In genomic region chr16:15643453-15644305, GRCh38 we compare ENCODE assay signal across 8 cellular contexts. TPM values are rescaled to one million over a fixed set of nuclear protein-coding genes. Genes with fewer than 3 reads are reported as not detected.
DNase-seq lines count a peak whose midpoint lies in the region; ATAC-seq and TF ChIP-seq lines count a peak whose summit lies in the region.

No MANE protein-coding gene starts in this region.

- no peaks in the 10 kb centered on the region for H3K27me3 Mint-ChIP-seq in CD4-positive, alpha-beta memory T cell
- no peaks in the 10 kb centered on the region for H3K27me3 Mint-ChIP-seq in activated CD4-positive, alpha-beta T cell treated with anti-CD3 and anti-CD28 coated beads, Interleukin-2, amount 10 ng/mL, durations not matched to agents 24 days and 14 days

- peak; percentile 42 for TF ChIP-seq CTCF in epithelial cell of esophagus (IDR thresholded peaks at IDR 0.05; ENCODE audit: insufficient read depth, low read depth, low read length, missing control alignments)
- TF ChIP-seq CTCF in mucosa of descending colon (IDR thresholded peaks at IDR 0.05), result peak; percentile 24

- no peaks in the 10 kb centered on the region for H3K27me3 ChIP-seq in CD4-positive, alpha-beta memory T cell (ENCODE audit: insufficient read depth, low read length)
- H3K27me3 ChIP-seq in H7 (ENCODE audit: control insufficient read depth, insufficient read depth, low read length), result no peaks in the 10 kb centered on the region
- no peaks in the 10 kb centered on the region for H3K27me3 ChIP-seq in aorta (ENCODE audit: control insufficient read depth in 1 of 2, insufficient read depth in 2 of 2, low read length in 1 of 2)

- intact Hi-C loops in CD4-positive, alpha-beta memory T cell (cut with micrococcal nuclease), result loop anchor here (1.0 to 5.0 kb wide), 2 partner anchors 29 to 244 kb away; partner anchors contain the start of gene CEP20
- intact Hi-C loops in activated CD4-positive, alpha-beta T cell treated with anti-CD3 and anti-CD28 coated beads, Interleukin-2, amount 10 ng/mL, durations not matched to agents 24 days and 14 days (cut with micrococcal nuclease), result loop anchor here (1.0 to 5.0 kb wide), 6 partner anchors 8 to 1011 kb away; partner anchors contain the start of genes BFAR, CEP20 and PARN
- intact Hi-C loops in mucosa of descending colon (cut with DNase I, micrococcal nuclease) (no loop called here), aorta (cut with DNase I) (loop anchor here in 1 of 2 donors (5.0 kb wide), 1 partner anchor 549 kb away; no protein-coding TSS in a partner anchor)

- CTCF ChIA-PET in CD4-positive, alpha-beta memory T cell (lab: Charles Lee; ENCODE audit: partially characterized antibody), result interaction anchor here (0.9 to 4.7 kb wide), 12 partner anchors 9 to 217 kb away, joined by 3 to 31 read pairs (median 15); no protein-coding TSS in a partner anchor

- no peaks in the 10 kb centered on the region for H3K9me3 ChIP-seq in CD4-positive, alpha-beta memory T cell (ENCODE audit: control insufficient read depth in 1 of 2, low read length in 2 of 2)
- no peaks in the 10 kb centered on the region for H3K9me3 ChIP-seq in mucosa of descending colon
- no peaks in the 10 kb centered on the region for H3K9me3 ChIP-seq in aorta (ENCODE audit: control insufficient read depth, low read length)

- no peaks in the 10 kb centered on the region for H3K9me3 Mint-ChIP-seq in CD4-positive, alpha-beta memory T cell
- H3K9me3 Mint-ChIP-seq in activated CD4-positive, alpha-beta T cell treated with anti-CD3 and anti-CD28 coated beads, Interleukin-2, amount 10 ng/mL, durations not matched to agents 24 days and 14 days, result peaks cover 5% of the 10 kb centered on the region

- H3K4me3 Mint-ChIP-seq in CD4-positive, alpha-beta memory T cell, result peak overlapping the region; percentile 87 to 95 (median 92)
- H3K4me3 Mint-ChIP-seq in activated CD4-positive, alpha-beta T cell treated with anti-CD3 and anti-CD28 coated beads, Interleukin-2, amount 10 ng/mL, durations not matched to agents 24 days and 14 days, result peak overlapping the region; percentile 94

- H3K27ac Mint-ChIP-seq in CD4-positive, alpha-beta memory T cell, result peak overlapping the region; percentile 99
- peak overlapping the region; percentile 97 for H3K27ac Mint-ChIP-seq in activated CD4-positive, alpha-beta T cell treated with anti-CD3 and anti-CD28 coated beads, Interleukin-2, amount 10 ng/mL, durations not matched to agents 24 days and 14 days

- POLR2A ChIA-PET in CD4-positive, alpha-beta memory T cell (lab: Charles Lee; ENCODE audit: partially characterized antibody), result interaction anchor here (0.6 to 5.3 kb wide), 23 partner anchors 7 to 216 kb away, joined by 3 to 83 read pairs (median 6); partner anchors contain the start of gene NDE1

- DNase-seq in CD4-positive, alpha-beta memory T cell, result no peak
- peak; percentile 32 for DNase-seq in H7
- DNase-seq in NCI-H226, result peak; percentile 48
- no peak for DNase-seq in activated CD4-positive, alpha-beta T cell treated with anti-CD3 and anti-CD28 coated beads, Interleukin-2, amount 10 ng/mL, durations not matched to agents 24 days and 14 days
- peak; percentile 45 for DNase-seq in epithelial cell of esophagus (ENCODE audit: low read depth)
- peak in 2 of 3 donors; percentile 39 to 41 for DNase-seq in mucosa of descending colon
- DNase-seq in aorta, result no peak

- peaks cover 9 to 21% of the 10 kb centered on the region in 2 donors for H3K36me3 Mint-ChIP-seq in CD4-positive, alpha-beta memory T cell
- peaks cover 14% of the 10 kb centered on the region for H3K36me3 Mint-ChIP-seq in activated CD4-positive, alpha-beta T cell treated with anti-CD3 and anti-CD28 coated beads, Interleukin-2, amount 10 ng/mL, durations not matched to agents 24 days and 14 days (ENCODE audit: low read depth)

- ATAC-seq in mucosa of descending colon (peak; percentile 44), aorta (ENCODE audit: low FRiP score) (peak; percentile 87), GM18867 (IDR thresholded peaks at IDR 0.05; ENCODE audit: unreplicated experiment) (no peak)

- peaks cover 28 to 54% (median 38%) of the 10 kb centered on the region in 4 donors for H3K4me1 Mint-ChIP-seq in CD4-positive, alpha-beta memory T cell
- peaks cover 38% of the 10 kb centered on the region for H3K4me1 Mint-ChIP-seq in activated CD4-positive, alpha-beta T cell treated with anti-CD3 and anti-CD28 coated beads, Interleukin-2, amount 10 ng/mL, durations not matched to agents 24 days and 14 days

- peaks cover 46% of the 10 kb centered on the region for H3K4me1 ChIP-seq in CD4-positive, alpha-beta memory T cell (ENCODE audit: insufficient read depth, low read length)
- H3K4me1 ChIP-seq in mucosa of descending colon (ENCODE audit: low read depth) (peaks cover 27% of the 10 kb centered on the region), aorta (ENCODE audit: control insufficient read depth in 1 of 2, insufficient read depth in 2 of 2, low read length in 2 of 2) (peaks cover 0 to 2% of the 10 kb centered on the region in 2 donors)

- H3K27ac ChIP-seq in CD4-positive, alpha-beta memory T cell (ENCODE audit: low read depth, low read length), result peak overlapping the region; percentile 91
- peak overlapping the region; percentile 51 to 99 for H3K27ac ChIP-seq in aorta (ENCODE audit: low read depth in 1 of 2, low read length in 2 of 2)

- H3K36me3 ChIP-seq in CD4-positive, alpha-beta memory T cell (ENCODE audit: insufficient read depth, low read length), result no peaks in the 10 kb centered on the region
- 0 out of 2 replicates have a peak, but pooled peaks cover 1% of the 10 kb centered on the region for H3K36me3 ChIP-seq in H7 (replicated peaks; ENCODE audit: control insufficient read depth, insufficient read depth, low read length)
- no peaks in the 10 kb centered on the region for H3K36me3 ChIP-seq in mucosa of descending colon (ENCODE audit: low read depth)
- H3K36me3 ChIP-seq in aorta (ENCODE audit: control insufficient read depth in 1 of 2, insufficient read depth in 2 of 2, low read length in 1 of 2), result no peaks in the 10 kb centered on the region

- 1 to 2% methylated on average over 22 of the region's 22 CpGs for WGBS in aorta, 2 donors

- peak overlapping the region; percentile 95 to 100 for H3K4me3 ChIP-seq in CD4-positive, alpha-beta memory T cell (ENCODE audit: low read length in 2 of 2)
- H3K4me3 ChIP-seq in H7 (ENCODE audit: insufficient read depth, low read depth, low read length) (peak overlapping the region; percentile 87), epithelial cell of esophagus (ENCODE audit: low read length) (peak overlapping the region; percentile 87), mucosa of descending colon (peak overlapping the region; percentile 80), aorta (ENCODE audit: low read length in 2 of 2) (peak overlapping the region; percentile 57 to 98)

RNA-seq across cellular contexts. Expression of gene MARF1, which starts 0.7 kb away (rescaled TPM):
- total RNA-seq in CD4-positive, alpha-beta memory T cell, result 100 to 1,000 TPM; 223 to 235 TPM
- 10 to 100 TPM in 1 of 2 donors, 1 to 10 TPM in 1; 6.8 to 19.7 TPM for polyA plus RNA-seq in CD4-positive, alpha-beta memory T cell
- 5.3 and 8.2 TPM in 2 replicates for total RNA-seq in H7 (2014; rRNA removed; shearing (Covaris generic))
- total RNA-seq in activated CD4-positive, alpha-beta T cell treated with anti-CD3 and anti-CD28 coated beads, Interleukin-2, amount 10 ng/mL, durations not matched to agents 24 days and 14 days, result 55.6 and 56.2 TPM in 2 replicates
- 100 to 1,000 TPM in 1 of 3 donors, 10 to 100 TPM in 2; 60.1 to 162 (median 90.9) TPM for total RNA-seq in mucosa of descending colon
- 10 to 100 TPM; 73.5 to 92.8 TPM for total RNA-seq in aorta
- 10 to 100 TPM; 28.8 to 34.2 TPM for polyA plus RNA-seq in aorta

RNA-seq across cellular contexts. Expression of gene NDE1, which starts 6.4 kb away (rescaled TPM):
- 100 to 1,000 TPM; 124 to 128 TPM for total RNA-seq in CD4-positive, alpha-beta memory T cell
- 10 to 100 TPM; 15.3 to 63.9 TPM for polyA plus RNA-seq in CD4-positive, alpha-beta memory T cell
- 28.7 and 34.5 TPM in 2 replicates for total RNA-seq in H7 (2014; rRNA removed; shearing (Covaris generic))
- total RNA-seq in activated CD4-positive, alpha-beta T cell treated with anti-CD3 and anti-CD28 coated beads, Interleukin-2, amount 10 ng/mL, durations not matched to agents 24 days and 14 days, result 85.4 and 85.8 TPM in 2 replicates
- total RNA-seq in mucosa of descending colon, result 10 to 100 TPM; 27.2 to 46.6 (median 33.9) TPM
- total RNA-seq in aorta, result 10 to 100 TPM; 32.0 to 42.8 TPM
- polyA plus RNA-seq in aorta, result 10 to 100 TPM; 14.8 to 15.7 TPM

Comparison
In these comparisons a context has a peak if more than half of its experiments do, and no peak if none do; other contexts are left out.
1. DNase-seq: peak in H7 (single experiment), NCI-H226 (single experiment), epithelial cell of esophagus (single experiment) and mucosa of descending colon (2 of 3); none in CD4-positive, alpha-beta memory T cell (0 of 5), activated CD4-positive, alpha-beta T cell treated with anti-CD3 and anti-CD28 coated beads, Interleukin-2, amount 10 ng/mL, durations not matched to agents 24 days and 14 days (single experiment) and aorta (0 of 2).
2. intact Hi-C loops: an anchor here in CD4-positive, alpha-beta memory T cell (1.0 to 5.0 kb wide) and activated CD4-positive, alpha-beta T cell treated with anti-CD3 and anti-CD28 coated beads, Interleukin-2, amount 10 ng/mL, durations not matched to agents 24 days and 14 days (1.0 to 5.0 kb wide); none called in mucosa of descending colon.
3. Peak in every context shown above with its lines, with median percentiles within 50 percentile points of each other: H3K4me3 ChIP-seq.